Comparison of ENCODE assay signal across 24 cellular contexts in genomic region chr1:173162601-173163000, GRCh38.
"Had no signal": no experiment of that assay in that cellular context is flagged by ENCODE, and none has a peak within 500 bp of the region (broad histone marks: within the 10 kb centered on the region; RNA-seq: fewer than 3 reads in every experiment).

No MANE protein-coding gene starts in this region.

- H3K27me3 ChIP-seq: gastroesophageal sphincter, heart left ventricle, hepatocyte, sigmoid colon, stomach, thyroid gland, vagina had no signal

- H3K4me3 ChIP-seq: gastroesophageal sphincter, heart left ventricle, hepatocyte, lung, prostate gland, sigmoid colon, stomach, thyroid gland, vagina had no signal

- H2AFZ ChIP-seq: hepatocyte had no signal

- H3K4me1 ChIP-seq: gastroesophageal sphincter, heart left ventricle, prostate gland, sigmoid colon, stomach, thyroid gland, vagina had no signal

- FAIRE-seq: endometrium had no signal

- ATAC-seq: effector memory CD8-positive, alpha-beta T cell; gastroesophageal sphincter; heart left ventricle; left colon; left ventricle myocardium superior; naive thymus-derived CD8-positive, alpha-beta T cell; right cardiac atrium had no signal

- H3K4me2 ChIP-seq: hepatocyte had no signal

- H3K36me3 ChIP-seq: gastroesophageal sphincter, heart left ventricle, prostate gland, sigmoid colon, stomach, thyroid gland, vagina had no signal

- H3K79me2 ChIP-seq: hepatocyte had no signal

- H3K27ac ChIP-seq: gastroesophageal sphincter, heart left ventricle, hepatocyte, prostate gland, sigmoid colon, stomach, thyroid gland, vagina had no signal

- H3K9me3 ChIP-seq: gastroesophageal sphincter, heart left ventricle, prostate gland, sigmoid colon, stomach, thyroid gland, vagina had no signal

- DNase-seq: cortex of kidney; effector memory CD8-positive, alpha-beta T cell; foreskin fibroblast; heart left ventricle; left colon; left ventricle myocardium superior; mesendoderm; midbrain; naive thymus-derived CD8-positive, alpha-beta T cell; nephron progenitor cell; nucleus accumbens; right cardiac atrium; sigmoid colon; stimulated activated CD4-positive, alpha-beta T cell treated with anti-CD3 and anti-CD28 coated beads, Interleukin-2, amount 100 ng/mL, for 24 hours; stimulated activated CD4-positive, alpha-beta T cell treated with anti-CD3 and anti-CD28 coated beads, Interleukin-4, amount 100 ng/mL, for 24 hours; stimulated activated naive CD4-positive, alpha-beta T cell treated with Interleukin-2 at 50 U/mL for 16 hours; stomach; thyroid gland had no signal
